ENCODE assay signal across 6 cellular contexts in genomic region chr22:21711851-21712250, GRCh38.
"Had no signal": no experiment of that assay in that cellular context is flagged by ENCODE, and none has a peak within 500 bp of the region (broad histone marks: within the 10 kb centered on the region; RNA-seq: fewer than 3 reads in every experiment).

No MANE protein-coding gene starts in this region.

- ATAC-seq: GM23338 had no signal

- H3K4me2 ChIP-seq: GM23338 had no signal

- H3K4me3 ChIP-seq: GM23338 had no signal

- H2AFZ ChIP-seq: GM23338 had no signal

- DNase-seq: H9, HCEC 1CT had no signal

- FAIRE-seq: H1, H54, HTR-8/SVneo had no signal
